ENCODE assay signal across 20 cellular contexts in the genomic region with DNA sequence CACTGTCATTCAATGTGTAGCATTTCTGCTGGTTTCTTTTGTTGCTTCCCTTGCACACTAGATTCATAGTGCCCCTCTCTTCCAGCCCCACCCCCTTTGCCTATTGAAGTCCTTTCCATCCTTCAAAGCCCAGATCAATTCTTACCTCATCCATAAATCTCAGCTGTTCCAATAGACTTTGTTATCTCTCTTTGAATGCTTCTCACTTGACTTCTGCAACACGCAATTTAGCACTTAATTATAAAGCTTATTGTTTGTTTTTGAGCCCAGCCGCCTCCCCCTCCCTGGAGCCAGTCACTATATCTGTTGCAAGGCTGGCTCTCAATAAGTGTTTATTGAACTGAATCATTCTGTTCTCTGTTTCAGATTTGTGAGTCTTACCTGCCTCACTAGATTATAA.
A peak's percentile ranks its signal among the peaks of the same experiment; 100 is the strongest.
DNase-seq lines count a peak whose midpoint lies in the region; ATAC-seq, FAIRE-seq and TF ChIP-seq lines count a peak whose summit lies in the region.
"Had no signal": no experiment of that assay in that cellular context is flagged by ENCODE, and none has a peak within 500 bp of the region (broad histone marks: within the 10 kb centered on the region; RNA-seq: fewer than 3 reads in every experiment).

No MANE protein-coding gene starts in this region.

- no peak overlapping the region for H3K4me2 ChIP-seq in K562 (ENCODE audit: insufficient read depth, low read length)

- no peak overlapping the region for H2AFZ ChIP-seq in K562 (ENCODE audit: low read depth, low read length)

- in situ Hi-C loops in K562 (cut with MboI): no loop called here

- WGBS in K562 (ENCODE audit: insufficient coverage, low coverage, missing lambda C conversion rate): 21% methylated on average over 2 of the region's 2 CpGs
- WGBS in thyroid gland, 2 donors: 31 to 41% methylated on average over 2 of the region's 2 CpGs

- TF ChIP-seq POLR2A in K562 (conservative IDR thresholded peaks at IDR 0.05) (no peak), thyroid gland (IDR thresholded peaks at IDR 0.05) (no peak)

- H3K36me3 ChIP-seq in K562 (ENCODE audit: control insufficient read depth, insufficient read depth, low read length): no peaks in the 10 kb centered on the region
- no peaks in the 10 kb centered on the region for H3K36me3 ChIP-seq in thyroid gland
- H3K36me3 ChIP-seq: BE2C, cardiac muscle cell, neutrophil had no signal

- H3K9me3 ChIP-seq in K562 (replicated peaks; ENCODE audit: control insufficient read depth, insufficient read depth, low read depth, low read length) (no peaks in the 10 kb centered on the region), thyroid gland (no peaks in the 10 kb centered on the region)
- H3K9me3 ChIP-seq: BE2C, neutrophil, testis had no signal

- no peak for TF ChIP-seq EP300 in K562 (IDR thresholded peaks at IDR 0.05; ENCODE audit: low read length)

- H3K9ac ChIP-seq in K562 (ENCODE audit: insufficient read depth in 1 of 2, low read depth in 2 of 2, low read length in 2 of 2): no peak overlapping the region

- no peaks in the 10 kb centered on the region for H3K79me2 ChIP-seq in K562 (ENCODE audit: control insufficient read depth, insufficient read depth, low read length)

- H3K9me1 ChIP-seq in K562 (ENCODE audit: control insufficient read depth, insufficient read depth, low read length): no peaks in the 10 kb centered on the region

- H3K4me3 ChIP-seq in K562 (no peak overlapping the region), thyroid gland (replicated peaks in 1 of 3) (no peak overlapping the region)
- H3K4me3 ChIP-seq: cardiac muscle cell, testis had no signal

- no peak overlapping the region for H3K27ac ChIP-seq in K562 (ENCODE audit: extremely low read depth, low read depth, low read length)
- peak overlapping the region in 2 of 3 donors; percentile 41 to 47 for H3K27ac ChIP-seq in thyroid gland
- H3K27ac ChIP-seq: cardiac muscle cell, neutrophil, testis had no signal

- peak; percentile 49 for FAIRE-seq in K562 (lab: Jason Lieb, UNC)

- ATAC-seq in K562: no peak
- ATAC-seq: activated naive CD8-positive, alpha-beta T cell treated with anti-CD3 and anti-CD28 coated beads, Interleukin-2, amount 50 U/mL, for 24 hours; activated T-cell treated with anti-CD3 and anti-CD28 coated beads, Interleukin-2, amount 50 U/mL, for 72 hours had no signal

- peak; percentile 33 for DNase-seq in NCI-H2029 treated with DMSO at 0.1 percent for 48 hours (lab: John Stamatoyannopoulos, UW)
- no peak for DNase-seq in NCI-H2029 (lab: John Stamatoyannopoulos, UW)
- peak; percentile 55 for DNase-seq in NCI-H2227 treated with DMSO at 0.1 percent for 48 hours (lab: John Stamatoyannopoulos, UW)
- no peak for DNase-seq in K562 (ENCODE audit: extremely low read depth in 1 of 4, low spot score in 3 of 4)
- DNase-seq in thyroid gland: peak; percentile 32 to 37
- no peak for DNase-seq in activated naive CD4-positive, alpha-beta T cell (lab: John Stamatoyannopoulos, UW)
- DNase-seq in HPDE6-E6E7 (ENCODE audit: extremely low spot score): no peak
- no peak for DNase-seq in AG08395 (ENCODE audit: low spot score)
- DNase-seq: 8988T; activated naive CD8-positive, alpha-beta T cell treated with anti-CD3 and anti-CD28 coated beads, Interleukin-2, amount 50 U/mL, for 24 hours; activated T-cell treated with anti-CD3 and anti-CD28 coated beads, Interleukin-2, amount 50 U/mL, for 72 hours; BE2C; dermis blood vessel endothelial cell; foreskin fibroblast; kidney glomerular epithelial cell; retina; stimulated activated CD4-positive, alpha-beta T cell treated with anti-CD3 and anti-CD28 coated beads, Interleukin-12 subunit alpha, Interleukin-12 subunit beta, amount 100 ng/mL, for 4 hours; testis had no signal

- TF ChIP-seq RAD21 in K562 (CRISPR knock-in tag; conservative IDR thresholded peaks at IDR 0.05 in 1 of 2, IDR thresholded peaks at IDR 0.05 in 1 of 2): no peak

- no TSS peak for BruUV-seq in K562 (replicated peaks; lab: Mats Ljungman, UMichigan)

- H3K4me1 ChIP-seq in K562 (replicated peaks in 1 of 2; ENCODE audit: control insufficient read depth in 2 of 2, insufficient read depth in 2 of 2, low read length in 2 of 2) (no peaks in the 10 kb centered on the region), thyroid gland (peaks cover 12 to 23% of the 10 kb centered on the region in 2 donors)
- H3K4me1 ChIP-seq: BE2C, testis had no signal

- H3K27me3 ChIP-seq in K562 (ENCODE audit: control insufficient read depth in 2 of 2, insufficient read depth in 2 of 2, low read length in 2 of 2) (no peaks in the 10 kb centered on the region), thyroid gland (no peaks in the 10 kb centered on the region)
- H3K27me3 ChIP-seq: BE2C, cardiac muscle cell, neutrophil, testis had no signal

- TF ChIP-seq CTCF in K562 (IDR thresholded peaks at IDR 0.05 in 2 of 3, conservative IDR thresholded peaks at IDR 0.05 in 1 of 3; ENCODE audit: insufficient read depth in 2 of 3, low read depth in 1 of 3, low read length in 3 of 3) (no peak), thyroid gland (IDR thresholded peaks at IDR 0.05) (no peak)

- POLR2A ChIA-PET in K562 (lab: Yijun Ruan, JAX): interaction anchor here (4.2 kb wide), 1 partner anchor 11 kb away, joined by 22 read pairs; no protein-coding TSS in a partner anchor

- intact Hi-C loops in K562 (cut with micrococcal nuclease) (no loop called here), thyroid gland (cut with DNase I) (no loop called here)

- no peaks in the 10 kb centered on the region for H4K20me1 ChIP-seq in K562 (replicated peaks; ENCODE audit: control insufficient read depth, insufficient read depth, low read length)

- CTCF ChIA-PET in K562 (lab: Yijun Ruan, JAX; ENCODE audit: low intra/inter-chr PET ratio): no interaction called here

TF ChIP-seq in K562, 482 proteins besides CTCF, POLR2A, EP300 and RAD21 (continues in another document):
- TF ChIP-seq, protein P1, sequence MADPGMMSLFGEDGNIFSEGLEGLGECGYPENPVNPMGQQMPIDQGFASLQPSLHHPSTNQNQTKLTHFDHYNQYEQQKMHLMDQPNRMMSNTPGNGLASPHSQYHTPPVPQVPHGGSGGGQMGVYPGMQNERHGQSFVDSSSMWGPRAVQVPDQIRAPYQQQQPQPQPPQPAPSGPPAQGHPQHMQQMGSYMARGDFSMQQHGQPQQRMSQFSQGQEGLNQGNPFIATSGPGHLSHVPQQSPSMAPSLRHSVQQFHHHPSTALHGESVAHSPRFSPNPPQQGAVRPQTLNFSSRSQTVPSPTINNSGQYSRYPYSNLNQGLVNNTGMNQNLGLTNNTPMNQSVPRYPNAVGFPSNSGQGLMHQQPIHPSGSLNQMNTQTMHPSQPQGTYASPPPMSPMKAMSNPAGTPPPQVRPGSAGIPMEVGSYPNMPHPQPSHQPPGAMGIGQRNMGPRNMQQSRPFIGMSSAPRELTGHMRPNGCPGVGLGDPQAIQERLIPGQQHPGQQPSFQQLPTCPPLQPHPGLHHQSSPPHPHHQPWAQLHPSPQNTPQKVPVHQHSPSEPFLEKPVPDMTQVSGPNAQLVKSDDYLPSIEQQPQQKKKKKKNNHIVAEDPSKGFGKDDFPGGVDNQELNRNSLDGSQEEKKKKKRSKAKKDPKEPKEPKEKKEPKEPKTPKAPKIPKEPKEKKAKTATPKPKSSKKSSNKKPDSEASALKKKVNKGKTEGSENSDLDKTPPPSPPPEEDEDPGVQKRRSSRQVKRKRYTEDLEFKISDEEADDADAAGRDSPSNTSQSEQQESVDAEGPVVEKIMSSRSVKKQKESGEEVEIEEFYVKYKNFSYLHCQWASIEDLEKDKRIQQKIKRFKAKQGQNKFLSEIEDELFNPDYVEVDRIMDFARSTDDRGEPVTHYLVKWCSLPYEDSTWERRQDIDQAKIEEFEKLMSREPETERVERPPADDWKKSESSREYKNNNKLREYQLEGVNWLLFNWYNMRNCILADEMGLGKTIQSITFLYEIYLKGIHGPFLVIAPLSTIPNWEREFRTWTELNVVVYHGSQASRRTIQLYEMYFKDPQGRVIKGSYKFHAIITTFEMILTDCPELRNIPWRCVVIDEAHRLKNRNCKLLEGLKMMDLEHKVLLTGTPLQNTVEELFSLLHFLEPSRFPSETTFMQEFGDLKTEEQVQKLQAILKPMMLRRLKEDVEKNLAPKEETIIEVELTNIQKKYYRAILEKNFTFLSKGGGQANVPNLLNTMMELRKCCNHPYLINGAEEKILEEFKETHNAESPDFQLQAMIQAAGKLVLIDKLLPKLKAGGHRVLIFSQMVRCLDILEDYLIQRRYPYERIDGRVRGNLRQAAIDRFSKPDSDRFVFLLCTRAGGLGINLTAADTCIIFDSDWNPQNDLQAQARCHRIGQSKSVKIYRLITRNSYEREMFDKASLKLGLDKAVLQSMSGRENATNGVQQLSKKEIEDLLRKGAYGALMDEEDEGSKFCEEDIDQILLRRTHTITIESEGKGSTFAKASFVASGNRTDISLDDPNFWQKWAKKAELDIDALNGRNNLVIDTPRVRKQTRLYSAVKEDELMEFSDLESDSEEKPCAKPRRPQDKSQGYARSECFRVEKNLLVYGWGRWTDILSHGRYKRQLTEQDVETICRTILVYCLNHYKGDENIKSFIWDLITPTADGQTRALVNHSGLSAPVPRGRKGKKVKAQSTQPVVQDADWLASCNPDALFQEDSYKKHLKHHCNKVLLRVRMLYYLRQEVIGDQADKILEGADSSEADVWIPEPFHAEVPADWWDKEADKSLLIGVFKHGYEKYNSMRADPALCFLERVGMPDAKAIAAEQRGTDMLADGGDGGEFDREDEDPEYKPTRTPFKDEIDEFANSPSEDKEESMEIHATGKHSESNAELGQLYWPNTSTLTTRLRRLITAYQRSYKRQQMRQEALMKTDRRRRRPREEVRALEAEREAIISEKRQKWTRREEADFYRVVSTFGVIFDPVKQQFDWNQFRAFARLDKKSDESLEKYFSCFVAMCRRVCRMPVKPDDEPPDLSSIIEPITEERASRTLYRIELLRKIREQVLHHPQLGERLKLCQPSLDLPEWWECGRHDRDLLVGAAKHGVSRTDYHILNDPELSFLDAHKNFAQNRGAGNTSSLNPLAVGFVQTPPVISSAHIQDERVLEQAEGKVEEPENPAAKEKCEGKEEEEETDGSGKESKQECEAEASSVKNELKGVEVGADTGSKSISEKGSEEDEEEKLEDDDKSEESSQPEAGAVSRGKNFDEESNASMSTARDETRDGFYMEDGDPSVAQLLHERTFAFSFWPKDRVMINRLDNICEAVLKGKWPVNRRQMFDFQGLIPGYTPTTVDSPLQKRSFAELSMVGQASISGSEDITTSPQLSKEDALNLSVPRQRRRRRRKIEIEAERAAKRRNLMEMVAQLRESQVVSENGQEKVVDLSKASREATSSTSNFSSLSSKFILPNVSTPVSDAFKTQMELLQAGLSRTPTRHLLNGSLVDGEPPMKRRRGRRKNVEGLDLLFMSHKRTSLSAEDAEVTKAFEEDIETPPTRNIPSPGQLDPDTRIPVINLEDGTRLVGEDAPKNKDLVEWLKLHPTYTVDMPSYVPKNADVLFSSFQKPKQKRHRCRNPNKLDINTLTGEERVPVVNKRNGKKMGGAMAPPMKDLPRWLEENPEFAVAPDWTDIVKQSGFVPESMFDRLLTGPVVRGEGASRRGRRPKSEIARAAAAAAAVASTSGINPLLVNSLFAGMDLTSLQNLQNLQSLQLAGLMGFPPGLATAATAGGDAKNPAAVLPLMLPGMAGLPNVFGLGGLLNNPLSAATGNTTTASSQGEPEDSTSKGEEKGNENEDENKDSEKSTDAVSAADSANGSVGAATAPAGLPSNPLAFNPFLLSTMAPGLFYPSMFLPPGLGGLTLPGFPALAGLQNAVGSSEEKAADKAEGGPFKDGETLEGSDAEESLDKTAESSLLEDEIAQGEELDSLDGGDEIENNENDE (IDR thresholded peaks at IDR 0.05; ENCODE audit: low read depth, low read length): no peak

Comparison
In these comparisons a context has a peak if more than half of its experiments do, and no peak if none do; other contexts are left out.
1. DNase-seq: peak in NCI-H2029 treated with DMSO at 0.1 percent for 48 hours (single experiment), NCI-H2227 treated with DMSO at 0.1 percent for 48 hours (single experiment) and thyroid gland (2 of 2); none in NCI-H2029 (single experiment), K562 (0 of 4), activated naive CD4-positive, alpha-beta T cell (0 of 4), HPDE6-E6E7 (single experiment) and AG08395 (single experiment).